Comparison of ENCODE assay signal across 37 cellular contexts in genomic region chr7:158592541-158592940, GRCh38. TPM values are rescaled to one million over a fixed set of nuclear protein-coding genes. Genes with fewer than 3 reads are reported as not detected.
"Had no signal": no experiment of that assay in that cellular context is flagged by ENCODE, and none has a peak within 500 bp of the region (broad histone marks: within the 10 kb centered on the region; RNA-seq: fewer than 3 reads in every experiment).

No MANE protein-coding gene starts in this region.

- FAIRE-seq: astrocyte, TTC549 had no signal

- H3K9me3 Mint-ChIP-seq: activated CD4-positive, alpha-beta memory T cell treated with anti-CD3 and anti-CD28 coated beads for 36 hours; activated CD4-positive, alpha-beta T cell treated with anti-CD3 and anti-CD28 coated beads, Interleukin-2, amount 10 ng/mL, durations not matched to agents 24 days and 14 days; activated T-cell treated with anti-CD3 and anti-CD28 coated beads, Interleukin-2, amount 50 U/mL, for 4 hours; activated T-helper 17 cell treated with anti-CD3 and anti-CD28 coated beads, Interleukin-2, amount 50 U/mL, for 72 hours; central memory CD8-positive, alpha-beta T cell; T-helper 1 cell treated with Interleukin-12 subunit alpha and Interleukin-12 subunit beta and Interleukin-4 antibody, amounts not matched to agents 30 μg/mL and 1 μg/mL, for 36 hours had no signal

- H3K4me3 Mint-ChIP-seq: activated CD4-positive, alpha-beta memory T cell treated with anti-CD3 and anti-CD28 coated beads for 36 hours; activated CD4-positive, alpha-beta T cell treated with anti-CD3 and anti-CD28 coated beads, Interleukin-2, amount 10 ng/mL, durations not matched to agents 24 days and 14 days; activated CD8-positive, alpha-beta T cell treated with anti-CD3 and anti-CD28 coated beads for 36 hours; activated naive CD4-positive, alpha-beta T cell treated with anti-CD3 and anti-CD28 coated beads for 36 hours; activated naive CD8-positive, alpha-beta T cell treated with anti-CD3 and anti-CD28 coated beads for 36 hours; activated T-cell treated with anti-CD3 and anti-CD28 coated beads, Interleukin-2, amount 50 U/mL, for 4 hours; activated T-cell treated with anti-CD3 and anti-CD28 coated beads, Interleukin-2, amount 50 U/mL, for 72 hours; activated T-helper 1 cell treated with anti-CD3 and anti-CD28 coated beads, Interleukin-12 subunit alpha, Interleukin-12 subunit beta, Interleukin-2, Interleukin-4 antibody, amounts not matched to agents 30 ng/mL and 10 ng/mL and 1 ng/mL, durations not matched to agents 14 hours and 24 hours and 36 hours; activated T-helper 17 cell treated with anti-CD3 and anti-CD28 coated beads, Interleukin-2, amount 50 U/mL, for 72 hours; central memory CD8-positive, alpha-beta T cell; T-cell; T-helper 1 cell treated with Interleukin-12 subunit alpha and Interleukin-12 subunit beta and Interleukin-4 antibody, amounts not matched to agents 30 μg/mL and 1 μg/mL, for 36 hours; T-helper 2 cell treated with Interferon-gamma antibody and Interleukin-4, amounts not matched to agents 5 μg/mL and 100 μg/mL, for 36 hours had no signal

- H3K27ac ChIP-seq: adrenal gland, body of pancreas, brain microvascular endothelial cell, breast epithelium, cardiac muscle cell had no signal

- ATAC-seq: activated CD8-positive, alpha-beta T cell treated with anti-CD3 and anti-CD28 coated beads for 36 hours; activated naive CD4-positive, alpha-beta T cell treated with anti-CD3 and anti-CD28 coated beads, Interleukin-2, amount 50 U/mL, for 72 hours; activated T-cell treated with anti-CD3 and anti-CD28 coated beads, Interleukin-2, amount 50 U/mL, for 4 hours; activated T-helper 17 cell treated with anti-CD3 and anti-CD28 coated beads, Interleukin-2, amount 50 U/mL, for 72 hours; body of pancreas; T-cell had no signal

- H3K27me3 ChIP-seq: adrenal gland, body of pancreas, breast epithelium had no signal

- H3K4me3 ChIP-seq: adrenal gland, body of pancreas, breast epithelium, cardiac muscle cell had no signal

- DNase-seq: activated CD4-positive, alpha-beta memory T cell treated with anti-CD3 and anti-CD28 coated beads for 36 hours; activated CD4-positive, alpha-beta T cell treated with anti-CD3 and anti-CD28 coated beads for 4 hours; activated CD4-positive, alpha-beta T cell treated with anti-CD3 and anti-CD28 coated beads, Interleukin-2, amount 10 ng/mL, durations not matched to agents 24 days and 14 days; activated CD4-positive, alpha-beta T cell treated with anti-CD3 and anti-CD28 coated beads, Interleukin-2, amount 50 U/mL, for 1 hour; activated CD4-positive, alpha-beta T cell treated with anti-CD3 and anti-CD28 coated beads, Interleukin-2, amount 50 U/mL, for 4 hours; activated CD4-positive, CD25-positive, alpha-beta regulatory T cell treated with anti-CD3 and anti-CD28 coated beads, Interleukin-2, amount 50 U/mL, for 72 hours; activated CD8-positive, alpha-beta memory T cell treated with anti-CD3 and anti-CD28 coated beads, Interleukin-2, amount 50 U/mL, for 4 hours; activated CD8-positive, alpha-beta T cell treated with anti-CD3 and anti-CD28 coated beads for 36 hours; activated effector memory CD4-positive, alpha-beta T cell treated with anti-CD3 and anti-CD28 coated beads, Interleukin-2, amount 50 U/mL, for 16 hours; activated gamma-delta T cell treated with Interleukin-2 at 50 U/mL for 16 hours; activated naive CD4-positive, alpha-beta T cell; activated naive CD4-positive, alpha-beta T cell treated with anti-CD3 and anti-CD28 coated beads for 36 hours; activated naive CD4-positive, alpha-beta T cell treated with anti-CD3 and anti-CD28 coated beads, Interleukin-2, amount 50 U/mL, for 16 hours; activated naive CD8-positive, alpha-beta T cell treated with anti-CD3 and anti-CD28 coated beads for 36 hours; activated T-cell treated with anti-CD3 and anti-CD28 coated beads for 4 hours; activated T-cell treated with anti-CD3 and anti-CD28 coated beads, Interleukin-2, amount 50 U/mL, for 1 hour; activated T-cell treated with anti-CD3 and anti-CD28 coated beads, Interleukin-2, amount 50 U/mL, for 4 hours; activated T-cell treated with anti-CD3 and anti-CD28 coated beads, Interleukin-2, amount 50 U/mL, for 72 hours; amniotic stem cell; body of pancreas; brain microvascular endothelial cell; caudate nucleus; cerebellar nuclear complex; T-cell; T-helper 2 cell; T-helper 9 cell had no signal

- H3K4me1 Mint-ChIP-seq: activated CD4-positive, alpha-beta T cell treated with anti-CD3 and anti-CD28 coated beads, Interleukin-2, amount 10 ng/mL, durations not matched to agents 24 days and 14 days; activated naive CD8-positive, alpha-beta T cell treated with anti-CD3 and anti-CD28 coated beads for 36 hours; activated T-helper 17 cell treated with anti-CD3 and anti-CD28 coated beads, Interleukin-2, amount 50 U/mL, for 72 hours; central memory CD8-positive, alpha-beta T cell had no signal

- H3K27ac Mint-ChIP-seq: activated CD4-positive, alpha-beta memory T cell treated with anti-CD3 and anti-CD28 coated beads for 36 hours; activated CD4-positive, alpha-beta T cell treated with anti-CD3 and anti-CD28 coated beads, Interleukin-2, amount 10 ng/mL, durations not matched to agents 24 days and 14 days; activated CD8-positive, alpha-beta T cell treated with anti-CD3 and anti-CD28 coated beads for 36 hours; activated naive CD4-positive, alpha-beta T cell treated with anti-CD3 and anti-CD28 coated beads for 36 hours; activated naive CD4-positive, alpha-beta T cell treated with anti-CD3 and anti-CD28 coated beads, Interleukin-2, amount 50 U/mL, for 72 hours; activated naive CD8-positive, alpha-beta T cell treated with anti-CD3 and anti-CD28 coated beads for 36 hours; activated T-cell treated with anti-CD3 and anti-CD28 coated beads, Interleukin-2, amount 50 U/mL, for 72 hours; activated T-helper 1 cell treated with anti-CD3 and anti-CD28 coated beads, Interleukin-12 subunit alpha, Interleukin-12 subunit beta, Interleukin-2, Interleukin-4 antibody, amounts not matched to agents 30 ng/mL and 10 ng/mL and 1 ng/mL, durations not matched to agents 14 hours and 24 hours and 36 hours; activated T-helper 17 cell treated with anti-CD3 and anti-CD28 coated beads, Interleukin-2, amount 50 U/mL, for 72 hours; T-cell; T-helper 1 cell treated with Interleukin-12 subunit alpha and Interleukin-12 subunit beta and Interleukin-4 antibody, amounts not matched to agents 30 μg/mL and 1 μg/mL, for 36 hours; T-helper 2 cell treated with Interferon-gamma antibody and Interleukin-4, amounts not matched to agents 5 μg/mL and 100 μg/mL, for 36 hours had no signal

- H3K36me3 Mint-ChIP-seq: activated CD4-positive, alpha-beta memory T cell treated with anti-CD3 and anti-CD28 coated beads for 36 hours; activated naive CD8-positive, alpha-beta T cell treated with anti-CD3 and anti-CD28 coated beads for 36 hours; T-cell had no signal

- H3K36me3 ChIP-seq: adrenal gland, brain microvascular endothelial cell, breast epithelium, cardiac muscle cell had no signal

RNA-seq across cellular contexts. Expression of gene PTPRN2, which starts 4.9 kb away (rescaled TPM):
- total RNA-seq: cardiac muscle cell had no signal
